ENCODE assay signal across 8 cellular contexts in genomic region chr2:113700186-113700841, GRCh38. TPM values are rescaled to one million over a fixed set of nuclear protein-coding genes. Genes with fewer than 3 reads are reported as not detected.
DNase-seq lines count a peak whose midpoint lies in the region; ATAC-seq and TF ChIP-seq lines count a peak whose summit lies in the region.

No MANE protein-coding gene starts in this region.

- no peaks in the 10 kb centered on the region for H3K36me3 Mint-ChIP-seq in CD4-positive, alpha-beta T cell (ENCODE audit: low read depth)
- peaks cover 0 to 4% (median 0%) of the 10 kb centered on the region in 5 donors for H3K36me3 Mint-ChIP-seq in naive thymus-derived CD4-positive, alpha-beta T cell

- H3K9me3 ChIP-seq in CD4-positive, alpha-beta T cell (ENCODE audit: control insufficient read depth, low read length): no peaks in the 10 kb centered on the region
- H3K9me3 ChIP-seq in naive thymus-derived CD4-positive, alpha-beta T cell (ENCODE audit: control insufficient read depth in 2 of 3, low read length in 3 of 3): no peaks in the 10 kb centered on the region

- peaks cover 0 to 3% of the 10 kb centered on the region in 2 donors for H3K4me1 ChIP-seq in naive thymus-derived CD4-positive, alpha-beta T cell (ENCODE audit: control insufficient read depth in 2 of 2, insufficient read depth in 2 of 2, low read length in 2 of 2)

- H3K36me3 ChIP-seq in naive thymus-derived CD4-positive, alpha-beta T cell (ENCODE audit: control insufficient read depth in 2 of 3, insufficient read depth in 3 of 3, low read length in 3 of 3): peaks cover 0 to 3% (median 0%) of the 10 kb centered on the region in 3 experiments

- ATAC-seq in CD4-positive, alpha-beta T cell (ENCODE audit: poor library complexity): peak; percentile 81
- ATAC-seq in GM19043 (IDR thresholded peaks at IDR 0.05; ENCODE audit: low read depth, unreplicated experiment): peak; percentile 89
- ATAC-seq in HG03097 (IDR thresholded peaks at IDR 0.05; ENCODE audit: low FRiP score, unreplicated experiment): peak; percentile 80
- ATAC-seq in naive thymus-derived CD4-positive, alpha-beta T cell: peak; percentile 84

- intact Hi-C loops in CD4-positive, alpha-beta T cell (cut with DNase I, micrococcal nuclease): no loop called here
- intact Hi-C loops in naive thymus-derived CD4-positive, alpha-beta T cell (cut with micrococcal nuclease): loop anchor here in 1 of 2 donors (10.0 kb wide), 1 partner anchor 96 kb away; no protein-coding TSS in a partner anchor

- H3K4me3 Mint-ChIP-seq in CD4-positive, alpha-beta T cell: peak overlapping the region; percentile 17
- peak overlapping the region; percentile 3 to 74 (median 53) for H3K4me3 Mint-ChIP-seq in naive thymus-derived CD4-positive, alpha-beta T cell

- no peak overlapping the region for H3K27ac Mint-ChIP-seq in CD4-positive, alpha-beta T cell
- H3K27ac Mint-ChIP-seq in naive thymus-derived CD4-positive, alpha-beta T cell: peak overlapping the region in 7 of 9 donors; percentile 46 to 90 (median 65)

- H3K9me3 Mint-ChIP-seq in CD4-positive, alpha-beta T cell: no peaks in the 10 kb centered on the region
- H3K9me3 Mint-ChIP-seq in naive thymus-derived CD4-positive, alpha-beta T cell: peaks cover 0 to 2% (median 0%) of the 10 kb centered on the region in 11 donors

- POLR2A ChIA-PET in CD4-positive, alpha-beta T cell (lab: Charles Lee): interaction anchor here (1.0 kb wide), 1 partner anchor 97 kb away, joined by 4 read pairs; no protein-coding TSS in a partner anchor
- POLR2A ChIA-PET in naive thymus-derived CD4-positive, alpha-beta T cell (lab: Charles Lee): no interaction called here

- H3K4me1 Mint-ChIP-seq in CD4-positive, alpha-beta T cell (ENCODE audit: low read depth): peaks cover 15% of the 10 kb centered on the region
- H3K4me1 Mint-ChIP-seq in naive thymus-derived CD4-positive, alpha-beta T cell: peaks cover 16 to 19% (median 17%) of the 10 kb centered on the region in 7 donors

- peak in 7 of 10 experiments; percentile 13 to 27 (median 15) for DNase-seq in CD4-positive, alpha-beta T cell
- peak; percentile 13 for DNase-seq in OCI-M2 (lab: John Stamatoyannopoulos, UW; ENCODE audit: unreplicated experiment)
- peak; percentile 14 for DNase-seq in activated gamma-delta T cell treated with anti-CD3 and anti-CD28 coated beads, Interleukin-2, amount 50 U/mL, for 16 hours (ENCODE audit: low read depth)
- peak in 8 of 9 donors; percentile 11 to 49 (median 36) for DNase-seq in naive thymus-derived CD4-positive, alpha-beta T cell
- no peak for DNase-seq in cerebellum (ENCODE audit: low spot score)
- no peak for DNase-seq in SKM-1 (lab: John Stamatoyannopoulos, UW; ENCODE audit: unreplicated experiment)

- peak overlapping the region; percentile 21 for H3K4me3 ChIP-seq in naive thymus-derived CD4-positive, alpha-beta T cell (ENCODE audit: low read length)

- no peaks in the 10 kb centered on the region for H3K27me3 Mint-ChIP-seq in CD4-positive, alpha-beta T cell
- peaks cover 0 to 2% (median 0%) of the 10 kb centered on the region in 5 donors for H3K27me3 Mint-ChIP-seq in naive thymus-derived CD4-positive, alpha-beta T cell

- H3K27ac ChIP-seq in CD4-positive, alpha-beta T cell (ENCODE audit: low read depth, low read length): no peak overlapping the region
- peak overlapping the region; percentile 13 for H3K27ac ChIP-seq in naive thymus-derived CD4-positive, alpha-beta T cell (ENCODE audit: low read depth, low read length)

- CTCF ChIA-PET in CD4-positive, alpha-beta T cell (lab: Charles Lee): interaction anchor here (1.0 to 1.1 kb wide), 3 partner anchors 9 to 96 kb away, joined by 3 to 8 read pairs (median 3); no protein-coding TSS in a partner anchor
- CTCF ChIA-PET in naive thymus-derived CD4-positive, alpha-beta T cell (lab: Charles Lee): interaction anchor here (0.6 to 1.2 kb wide), 3 partner anchors 33 to 96 kb away, joined by 3 to 6 read pairs (median 4); no protein-coding TSS in a partner anchor

- no peaks in the 10 kb centered on the region for H3K27me3 ChIP-seq in CD4-positive, alpha-beta T cell (ENCODE audit: control insufficient read depth, insufficient read depth, low read length)
- no peaks in the 10 kb centered on the region for H3K27me3 ChIP-seq in naive thymus-derived CD4-positive, alpha-beta T cell (ENCODE audit: control insufficient read depth in 2 of 2, insufficient read depth in 2 of 2, low read length in 2 of 2)

- peak; percentile 61 for TF ChIP-seq CTCF in CD4-positive, alpha-beta T cell (IDR thresholded peaks at IDR 0.05)

RNA-seq across cellular contexts. Expression of gene SLC35F5, which starts 56.1 kb away (rescaled TPM):
- total RNA-seq in CD4-positive, alpha-beta T cell: 10 to 100 TPM; 18.3 to 19.2 TPM
- total RNA-seq in naive thymus-derived CD4-positive, alpha-beta T cell: 10 to 100 TPM; 20.9 to 33.4 (median 26.4) TPM
- polyA plus RNA-seq in naive thymus-derived CD4-positive, alpha-beta T cell: 1 to 10 TPM; 3.8 to 5.4 TPM
- 139 TPM for total RNA-seq in cerebellum

Comparison
In these comparisons a context has a peak if more than half of its experiments do, and no peak if none do; other contexts are left out.
1. DNase-seq: peak in CD4-positive, alpha-beta T cell (7 of 10), OCI-M2 (single experiment), activated gamma-delta T cell treated with anti-CD3 and anti-CD28 coated beads, Interleukin-2, amount 50 U/mL, for 16 hours (single experiment) and naive thymus-derived CD4-positive, alpha-beta T cell (8 of 9); none in cerebellum (single experiment) and SKM-1 (single experiment).
2. Peak in every context shown above with its lines, with median percentiles within 50 percentile points of each other: ATAC-seq.